Comparison of ENCODE assay signal across 1 cellular context in the genomic region with DNA sequence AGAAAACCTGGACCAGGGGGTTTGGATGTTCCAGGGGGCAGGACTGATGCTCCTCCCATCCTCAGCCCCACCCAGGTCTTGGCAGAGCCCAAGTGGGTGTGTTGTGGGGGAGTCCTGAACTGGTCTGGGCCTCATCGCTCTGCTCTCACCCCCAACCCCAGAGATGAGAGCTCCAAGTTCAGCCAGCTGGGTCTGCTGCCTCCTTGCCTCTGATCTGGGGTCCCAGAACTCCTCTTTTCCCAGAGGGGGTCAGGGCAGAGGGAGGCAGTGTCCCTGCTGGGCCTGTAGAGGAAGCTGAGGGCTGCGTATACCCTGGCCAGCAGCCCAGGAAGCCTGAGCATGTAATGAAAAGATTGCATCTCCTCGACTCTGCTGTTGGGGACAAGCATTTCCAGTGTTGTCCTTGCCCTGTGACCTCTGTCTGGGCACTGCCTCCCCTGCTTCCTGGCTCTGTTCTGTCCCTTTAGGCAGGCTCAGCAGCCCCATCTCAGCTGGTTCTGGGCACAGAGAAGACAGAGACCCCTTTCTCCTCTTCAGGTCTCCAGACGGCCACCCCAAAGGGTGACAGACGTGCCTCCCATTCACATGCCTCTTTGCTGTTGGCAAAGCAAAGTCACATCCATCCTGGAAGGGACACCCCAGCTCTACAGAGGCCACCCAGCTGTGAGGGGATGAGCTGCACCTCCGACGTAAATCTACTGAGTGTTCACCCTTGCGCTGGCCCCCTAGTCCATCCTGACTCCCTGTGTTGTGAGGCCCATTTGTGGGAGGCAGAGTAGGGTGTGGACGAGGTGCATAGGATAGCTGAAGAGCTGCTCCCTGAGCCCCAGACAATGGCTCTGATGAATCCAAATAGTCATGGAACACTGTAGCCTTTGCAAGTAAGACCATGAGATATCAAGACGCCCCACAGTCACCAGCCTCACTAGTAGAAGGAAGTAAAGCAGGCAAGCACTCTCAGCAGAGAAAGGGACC.
TF ChIP-seq lines count a peak whose summit lies in the region.

No MANE protein-coding gene starts in this region.

TF ChIP-seq in K562, 482 proteins besides CTCF, POLR2A, EP300 and RAD21 (continues in another document):
- TF ChIP-seq HIVEP1 (CRISPR knock-in tag; IDR thresholded peaks at IDR 0.05) (no peak), KAT8 (IDR thresholded peaks at IDR 0.05; ENCODE audit: low read depth) (no peak), CEBPG (CRISPR knock-in tag; IDR thresholded peaks at IDR 0.05) (no peak), CEBPG (tag; conservative IDR thresholded peaks at IDR 0.05 in 1 of 2, IDR thresholded peaks at IDR 0.05 in 1 of 2) (0 out of 4 replicates have a peak, but pooled peaks of 1 of the 2 experiments have one; percentile 45), POLR2AphosphoS5 (IDR thresholded peaks at IDR 0.05; ENCODE audit: control insufficient read depth, insufficient read depth, low read depth, low read length) (no peak), FOXK1 (CRISPR knock-in tag; IDR thresholded peaks at IDR 0.05; ENCODE audit: borderline replicate concordance) (no peak), SIX5 (IDR thresholded peaks at IDR 0.05; ENCODE audit: borderline replicate concordance in 1 of 2, insufficient read depth in 1 of 2, low read depth in 1 of 2, low read length in 2 of 2) (no peak), NR2C1 (IDR thresholded peaks at IDR 0.05) (peak; percentile 80), NR2C1 (tag; IDR thresholded peaks at IDR 0.05) (peak; percentile 91), HDAC2 (IDR thresholded peaks at IDR 0.05) (peak; percentile 58), GABPB1 (CRISPR knock-in tag; IDR thresholded peaks at IDR 0.05) (no peak; the same call in 1 of the 2 replicates), POU5F1 (IDR thresholded peaks at IDR 0.05; ENCODE audit: borderline replicate concordance, low read depth, low read length, partially characterized antibody) (no peak), NCOA6 (IDR thresholded peaks at IDR 0.05) (no peak), NFE2L1 (tag; IDR thresholded peaks at IDR 0.05; ENCODE audit: borderline replicate concordance, low read depth) (no peak), ZBTB1 (CRISPR knock-in tag; IDR thresholded peaks at IDR 0.05; ENCODE audit: borderline replicate concordance, low read depth) (no peak), RBM39 (optimal IDR thresholded peaks at IDR 0.05; ENCODE audit: low read depth, low read length) (no peak), ATF1 (CRISPR knock-in tag; IDR thresholded peaks at IDR 0.05) (no peak), ATF1 (tag; IDR thresholded peaks at IDR 0.05) (peak; percentile 40; the same call in 1 of the 2 replicates), GATA2 (CRISPR knock-in tag; IDR thresholded peaks at IDR 0.05) (peak; percentile 77), THRAP3 (IDR thresholded peaks at IDR 0.05; ENCODE audit: borderline replicate concordance) (no peak), LEF1 (IDR thresholded peaks at IDR 0.05) (0 out of 2 replicates have a peak, but pooled peaks have one; percentile 20), TOE1 (IDR thresholded peaks at IDR 0.05; ENCODE audit: borderline replicate concordance) (peak; percentile 76; the same call in 1 of the 2 replicates), TOE1 (CRISPR knock-in tag; IDR thresholded peaks at IDR 0.05; ENCODE audit: borderline replicate concordance, low read depth) (no peak), GTF2A2 (tag; IDR thresholded peaks at IDR 0.05) (no peak; the same call in 1 of the 2 replicates), RCOR1 (IDR thresholded peaks at IDR 0.05; ENCODE audit: borderline replicate concordance in 1 of 2, low read depth in 2 of 2, low read length in 2 of 2) (peak in 1 of 2 experiments; percentile 52; a peak in 2 of 4 replicates), ZNF274 (IDR thresholded peaks at IDR 0.05; ENCODE audit: borderline replicate concordance, low read depth, low read length) (no peak), PTBP1 (IDR thresholded peaks at IDR 0.05; ENCODE audit: low read depth, low read length) (no peak), CBFB (CRISPR knock-in tag; IDR thresholded peaks at IDR 0.05) (peak; percentile 56; the same call in 1 of the 2 replicates), ILK (tag; IDR thresholded peaks at IDR 0.05; ENCODE audit: borderline replicate concordance, low read depth) (no peak), RFX5 (IDR thresholded peaks at IDR 0.05; ENCODE audit: low read depth, low read length) (no peak), CEBPB (tag; IDR thresholded peaks at IDR 0.05) (no peak), ZNF507 (tag; conservative IDR thresholded peaks at IDR 0.05) (no peak), ZBTB7A (IDR thresholded peaks at IDR 0.05; ENCODE audit: borderline replicate concordance, control insufficient read depth, low read depth, low read length) (0 out of 2 replicates have a peak, but pooled peaks have one; percentile 18), ZMIZ1 (IDR thresholded peaks at IDR 0.05; ENCODE audit: low read depth in 2 of 2, low read length in 2 of 2) (no peak), TSC22D4 (tag; IDR thresholded peaks at IDR 0.05) (no peak), BMI1 (IDR thresholded peaks at IDR 0.05; ENCODE audit: low read length) (no peak), ZNF239 (CRISPR knock-in tag; IDR thresholded peaks at IDR 0.05) (no peak), PML (IDR thresholded peaks at IDR 0.05; ENCODE audit: low read length) (no peak), ZNF384 (IDR thresholded peaks at IDR 0.05; ENCODE audit: low read depth, low read length) (no peak), CBX3 (IDR thresholded peaks at IDR 0.05; ENCODE audit: borderline replicate concordance in 1 of 2, low read length in 2 of 2) (0 out of 3 replicates have a peak, but pooled peaks of 1 of the 2 experiments have one; percentile 22), EHMT2 (IDR thresholded peaks at IDR 0.05) (no peak), SMAD4 (CRISPR knock-in tag; conservative IDR thresholded peaks at IDR 0.05) (peak; percentile 86), RNF2 (IDR thresholded peaks at IDR 0.05) (no peak), ZNF24 (IDR thresholded peaks at IDR 0.05) (no peak), ELF4 (CRISPR knock-in tag; IDR thresholded peaks at IDR 0.05) (no peak), RUNX1 (IDR thresholded peaks at IDR 0.05; ENCODE audit: low read depth) (no peak), NONO (IDR thresholded peaks at IDR 0.05; ENCODE audit: low read depth in 2 of 2, low read length in 1 of 2) (peak in 1 of 2 experiments; percentile 96; a peak in 2 of 4 replicates), MCM2 (IDR thresholded peaks at IDR 0.05; ENCODE audit: low read depth) (no peak), ZNF655 (CRISPR knock-in tag; IDR thresholded peaks at IDR 0.05) (no peak), CREBBP (IDR thresholded peaks at IDR 0.05; ENCODE audit: low read depth, low read length) (no peak), RAD51 (IDR thresholded peaks at IDR 0.05; ENCODE audit: borderline replicate concordance, low read depth) (no peak), ZZZ3 (IDR thresholded peaks at IDR 0.05) (no peak), RBFOX2 (IDR thresholded peaks at IDR 0.05; ENCODE audit: low read depth, low read length) (peak; percentile 47; the same call in 1 of the 2 replicates), BRD4 (IDR thresholded peaks at IDR 0.05) (no peak)
- TF ChIP-seq, protein P1, sequence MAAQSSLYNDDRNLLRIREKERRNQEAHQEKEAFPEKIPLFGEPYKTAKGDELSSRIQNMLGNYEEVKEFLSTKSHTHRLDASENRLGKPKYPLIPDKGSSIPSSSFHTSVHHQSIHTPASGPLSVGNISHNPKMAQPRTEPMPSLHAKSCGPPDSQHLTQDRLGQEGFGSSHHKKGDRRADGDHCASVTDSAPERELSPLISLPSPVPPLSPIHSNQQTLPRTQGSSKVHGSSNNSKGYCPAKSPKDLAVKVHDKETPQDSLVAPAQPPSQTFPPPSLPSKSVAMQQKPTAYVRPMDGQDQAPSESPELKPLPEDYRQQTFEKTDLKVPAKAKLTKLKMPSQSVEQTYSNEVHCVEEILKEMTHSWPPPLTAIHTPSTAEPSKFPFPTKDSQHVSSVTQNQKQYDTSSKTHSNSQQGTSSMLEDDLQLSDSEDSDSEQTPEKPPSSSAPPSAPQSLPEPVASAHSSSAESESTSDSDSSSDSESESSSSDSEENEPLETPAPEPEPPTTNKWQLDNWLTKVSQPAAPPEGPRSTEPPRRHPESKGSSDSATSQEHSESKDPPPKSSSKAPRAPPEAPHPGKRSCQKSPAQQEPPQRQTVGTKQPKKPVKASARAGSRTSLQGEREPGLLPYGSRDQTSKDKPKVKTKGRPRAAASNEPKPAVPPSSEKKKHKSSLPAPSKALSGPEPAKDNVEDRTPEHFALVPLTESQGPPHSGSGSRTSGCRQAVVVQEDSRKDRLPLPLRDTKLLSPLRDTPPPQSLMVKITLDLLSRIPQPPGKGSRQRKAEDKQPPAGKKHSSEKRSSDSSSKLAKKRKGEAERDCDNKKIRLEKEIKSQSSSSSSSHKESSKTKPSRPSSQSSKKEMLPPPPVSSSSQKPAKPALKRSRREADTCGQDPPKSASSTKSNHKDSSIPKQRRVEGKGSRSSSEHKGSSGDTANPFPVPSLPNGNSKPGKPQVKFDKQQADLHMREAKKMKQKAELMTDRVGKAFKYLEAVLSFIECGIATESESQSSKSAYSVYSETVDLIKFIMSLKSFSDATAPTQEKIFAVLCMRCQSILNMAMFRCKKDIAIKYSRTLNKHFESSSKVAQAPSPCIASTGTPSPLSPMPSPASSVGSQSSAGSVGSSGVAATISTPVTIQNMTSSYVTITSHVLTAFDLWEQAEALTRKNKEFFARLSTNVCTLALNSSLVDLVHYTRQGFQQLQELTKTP (IDR thresholded peaks at IDR 0.05; ENCODE audit: low read depth in 1 of 2, partially characterized antibody in 2 of 2) = no peak
- TF ChIP-seq, protein P2, sequence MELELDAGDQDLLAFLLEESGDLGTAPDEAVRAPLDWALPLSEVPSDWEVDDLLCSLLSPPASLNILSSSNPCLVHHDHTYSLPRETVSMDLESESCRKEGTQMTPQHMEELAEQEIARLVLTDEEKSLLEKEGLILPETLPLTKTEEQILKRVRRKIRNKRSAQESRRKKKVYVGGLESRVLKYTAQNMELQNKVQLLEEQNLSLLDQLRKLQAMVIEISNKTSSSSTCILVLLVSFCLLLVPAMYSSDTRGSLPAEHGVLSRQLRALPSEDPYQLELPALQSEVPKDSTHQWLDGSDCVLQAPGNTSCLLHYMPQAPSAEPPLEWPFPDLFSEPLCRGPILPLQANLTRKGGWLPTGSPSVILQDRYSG (tag; conservative IDR thresholded peaks at IDR 0.05; ENCODE audit: low read depth) = peak; percentile 86
- TF ChIP-seq, protein P3, sequence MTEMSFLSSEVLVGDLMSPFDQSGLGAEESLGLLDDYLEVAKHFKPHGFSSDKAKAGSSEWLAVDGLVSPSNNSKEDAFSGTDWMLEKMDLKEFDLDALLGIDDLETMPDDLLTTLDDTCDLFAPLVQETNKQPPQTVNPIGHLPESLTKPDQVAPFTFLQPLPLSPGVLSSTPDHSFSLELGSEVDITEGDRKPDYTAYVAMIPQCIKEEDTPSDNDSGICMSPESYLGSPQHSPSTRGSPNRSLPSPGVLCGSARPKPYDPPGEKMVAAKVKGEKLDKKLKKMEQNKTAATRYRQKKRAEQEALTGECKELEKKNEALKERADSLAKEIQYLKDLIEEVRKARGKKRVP (CRISPR knock-in tag; IDR thresholded peaks at IDR 0.05) = peak; percentile 17; the same call in 1 of the 2 replicates
- TF ChIP-seq, protein P4, sequence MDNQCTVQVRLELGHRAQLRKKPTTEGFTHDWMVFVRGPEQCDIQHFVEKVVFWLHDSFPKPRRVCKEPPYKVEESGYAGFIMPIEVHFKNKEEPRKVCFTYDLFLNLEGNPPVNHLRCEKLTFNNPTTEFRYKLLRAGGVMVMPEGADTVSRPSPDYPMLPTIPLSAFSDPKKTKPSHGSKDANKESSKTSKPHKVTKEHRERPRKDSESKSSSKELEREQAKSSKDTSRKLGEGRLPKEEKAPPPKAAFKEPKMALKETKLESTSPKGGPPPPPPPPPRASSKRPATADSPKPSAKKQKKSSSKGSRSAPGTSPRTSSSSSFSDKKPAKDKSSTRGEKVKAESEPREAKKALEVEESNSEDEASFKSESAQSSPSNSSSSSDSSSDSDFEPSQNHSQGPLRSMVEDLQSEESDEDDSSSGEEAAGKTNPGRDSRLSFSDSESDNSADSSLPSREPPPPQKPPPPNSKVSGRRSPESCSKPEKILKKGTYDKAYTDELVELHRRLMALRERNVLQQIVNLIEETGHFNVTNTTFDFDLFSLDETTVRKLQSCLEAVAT (IDR thresholded peaks at IDR 0.05) = no peak
- TF ChIP-seq, protein P5, sequence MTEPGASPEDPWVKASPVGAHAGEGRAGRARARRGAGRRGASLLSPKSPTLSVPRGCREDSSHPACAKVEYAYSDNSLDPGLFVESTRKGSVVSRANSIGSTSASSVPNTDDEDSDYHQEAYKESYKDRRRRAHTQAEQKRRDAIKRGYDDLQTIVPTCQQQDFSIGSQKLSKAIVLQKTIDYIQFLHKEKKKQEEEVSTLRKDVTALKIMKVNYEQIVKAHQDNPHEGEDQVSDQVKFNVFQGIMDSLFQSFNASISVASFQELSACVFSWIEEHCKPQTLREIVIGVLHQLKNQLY (CRISPR knock-in tag; conservative IDR thresholded peaks at IDR 0.05) = no peak
